ENCODE assay signal across 23 cellular contexts in genomic region chr9:109043578-109043977, GRCh38.
"Had no signal": no experiment of that assay in that cellular context is flagged by ENCODE, and none has a peak within 500 bp of the region (broad histone marks: within the 10 kb centered on the region; RNA-seq: fewer than 3 reads in every experiment).

No MANE protein-coding gene starts in this region.

- DNase-seq: dermis blood vessel endothelial cell; dorsolateral prefrontal cortex; effector CD4-positive, alpha-beta T cell; effector memory CD4-positive, alpha-beta T cell; erythroblast; foreskin keratinocyte; heart left ventricle; hypothalamus; immature natural killer cell; islet precursor cell; kidney; left colon; left ventricle myocardium inferior; lower lobe of right lung; mesenchymal stem cell; mucosa of descending colon had no signal

- H3K27ac Mint-ChIP-seq: immature natural killer cell had no signal

- H3K9me3 Mint-ChIP-seq: immature natural killer cell had no signal

- H3K4me3 Mint-ChIP-seq: immature natural killer cell, mesothelial cell of epicardium had no signal

- ATAC-seq: esophagus mucosa, foreskin keratinocyte, gastroesophageal sphincter, left colon, left lobe of liver, lower lobe of right lung, mucosa of descending colon had no signal

- H3K4me1 Mint-ChIP-seq: immature natural killer cell had no signal

- H3K27me3 ChIP-seq: dorsolateral prefrontal cortex, foreskin keratinocyte, gastroesophageal sphincter, heart left ventricle, hepatocyte had no signal

- H3K9me3 ChIP-seq: gastroesophageal sphincter, lower lobe of right lung, mucosa of descending colon had no signal

- H3K27ac ChIP-seq: coronary artery, dorsolateral prefrontal cortex, epithelial cell of prostate, foreskin keratinocyte, gastroesophageal sphincter, heart left ventricle, hepatocyte, left ventricle myocardium inferior, lower lobe of right lung had no signal

- H3K4me3 ChIP-seq: coronary artery, dorsolateral prefrontal cortex, gastroesophageal sphincter, heart left ventricle, hepatocyte, left ventricle myocardium inferior, lower lobe of right lung, mucosa of descending colon had no signal

- H3K4me1 ChIP-seq: foreskin keratinocyte, heart left ventricle, lower lobe of right lung had no signal
